Comparison of ENCODE assay signal across 8 cellular contexts in the genomic region with DNA sequence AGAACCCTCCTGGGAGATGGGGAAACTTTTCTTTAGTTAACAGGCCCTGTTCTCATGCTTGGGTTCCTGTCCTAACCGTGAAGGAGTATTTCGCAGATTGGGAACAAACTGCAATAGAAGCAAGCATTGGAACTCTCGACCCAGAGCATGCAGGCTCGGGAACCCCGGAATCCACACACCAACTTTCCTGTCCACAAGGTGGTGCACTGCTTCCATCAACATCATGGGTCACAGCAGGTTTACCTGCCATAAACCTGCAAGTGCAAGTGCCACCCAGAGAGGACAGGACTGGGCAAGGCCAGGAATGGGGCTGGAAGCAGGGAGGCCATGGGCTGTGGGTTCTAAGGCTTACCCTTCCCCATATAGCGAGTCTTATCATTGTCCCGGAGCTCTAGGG. TPM values are rescaled to one million over a fixed set of nuclear protein-coding genes. Genes with fewer than 3 reads are reported as not detected.
A peak's percentile ranks its signal among the peaks of the same experiment; 100 is the strongest.
DNase-seq lines count a peak whose midpoint lies in the region; ATAC-seq, FAIRE-seq and TF ChIP-seq lines count a peak whose summit lies in the region.

No MANE protein-coding gene starts in this region.

- peak in 1 of 2 experiments; percentile 19; a peak in 1 of 4 replicates for TF ChIP-seq POLR2A in HepG2 (IDR thresholded peaks at IDR 0.05; ENCODE audit: insufficient read depth in 1 of 2, low read depth in 2 of 2, low read length in 2 of 2)

- CTCF ChIA-PET in HepG2 (lab: Yijun Ruan, JAX; ENCODE audit: low intra/inter-chr PET ratio, low total read pairs) = no interaction called here

- in situ Hi-C loops in GM23248 (cut with MboI) (no loop called here), HepG2 (cut with HindIII; ENCODE audit: extremely low pct_ligation_motif_present, low pct_unique_long_range_greater_than_20kb) (no loop called here)

- TF ChIP-seq EP300 in HepG2 (IDR thresholded peaks at IDR 0.05; ENCODE audit: low read depth in 2 of 2, low read length in 2 of 2) (no peak), HepG2 (CRISPR knock-in tag; IDR thresholded peaks at IDR 0.05; ENCODE audit: borderline replicate concordance) (no peak)

- peaks cover 36% of the 10 kb centered on the region for H3K36me3 Mint-ChIP-seq in activated naive CD8-positive, alpha-beta T cell

- intact Hi-C loops in HepG2 (cut with micrococcal nuclease; ENCODE audit: unreplicated experiment) = no loop called here
- intact Hi-C loops in psoas muscle (cut with DNase I) = no loop called here
- intact Hi-C loops in right cardiac atrium (cut with DNase I) = no loop called here

- POLR2A ChIA-PET in HepG2 (lab: Yijun Ruan, JAX) = interaction anchor here (0.6 to 0.9 kb wide), 2 partner anchors 9 to 58 kb away, joined by 3 to 4 read pairs; no protein-coding TSS in a partner anchor

- H3K27me3 Mint-ChIP-seq in activated naive CD8-positive, alpha-beta T cell = no peaks in the 10 kb centered on the region

- no peaks in the 10 kb centered on the region for H3K9me2 ChIP-seq in GM23248 (ENCODE audit: insufficient read depth)

- H3F3A ChIP-seq in GM23248 (ENCODE audit: insufficient read depth) = peaks cover 96% of the 10 kb centered on the region

- FAIRE-seq in HepG2 (lab: Jason Lieb, UNC) = no peak

- TF ChIP-seq CTCF in AG10803 (conservative IDR thresholded peaks at IDR 0.05; ENCODE audit: low read length) (peak; percentile 19; the same call in 1 of the 2 replicates), HepG2 (CRISPR knock-in tag; IDR thresholded peaks at IDR 0.05) (peak; percentile 63), psoas muscle (IDR thresholded peaks at IDR 0.05) (no peak)

- peak overlapping the region; percentile 40 for H3K27ac ChIP-seq in GM23248
- peak overlapping the region; percentile 62 for H3K27ac ChIP-seq in HepG2 (ENCODE audit: extremely low read length, insufficient read depth, low read length)
- H3K27ac ChIP-seq in psoas muscle = no peak overlapping the region
- no peak overlapping the region for H3K27ac ChIP-seq in right cardiac atrium (ENCODE audit: low read length)

- no TSS peak for BruUV-seq in HepG2 (replicated peaks; lab: Mats Ljungman, UMichigan)

- H3K79me2 ChIP-seq in GM23248 (ENCODE audit: insufficient read depth) = peaks cover 96% of the 10 kb centered on the region
- H3K79me2 ChIP-seq in HepG2 (ENCODE audit: insufficient read depth, low read length) = peaks cover 84% of the 10 kb centered on the region

- WGBS in GM23248 (ENCODE audit: low coverage in 1 of 2, low lambda C conversion rate in 2 of 2, missing lambda C conversion rate in 2 of 2), 2 experiments = 82 to 88% methylated on average over 7 of the region's 7 CpGs
- 73% methylated on average over 5 of the region's 7 CpGs for WGBS in HepG2 (ENCODE audit: low lambda C conversion rate)
- WGBS in psoas muscle, 3 donors = 84 to 90% (median 86%) methylated on average over 7 of the region's 7 CpGs
- 79% methylated on average over 7 of the region's 7 CpGs for WGBS in right cardiac atrium

- H3K4me3 ChIP-seq in AG10803 (ENCODE audit: low read length) (no peak overlapping the region), GM23248 (no peak overlapping the region), HepG2 (replicated peaks in 1 of 3; ENCODE audit: insufficient read depth in 1 of 3, low read depth in 2 of 3, low read length in 3 of 3) (peak overlapping the region in 2 of 3 experiments; percentile 25 to 26; a peak in 4 of 6 replicates), psoas muscle (no peak overlapping the region), right cardiac atrium (ENCODE audit: low read length) (no peak overlapping the region)

- peak overlapping the region; percentile 96 for H3K4me3 Mint-ChIP-seq in activated naive CD8-positive, alpha-beta T cell

- H3K27ac Mint-ChIP-seq in activated naive CD8-positive, alpha-beta T cell = peak overlapping the region; percentile 87

- H3K4me1 Mint-ChIP-seq in activated naive CD8-positive, alpha-beta T cell (ENCODE audit: low read depth) = peaks cover 78% of the 10 kb centered on the region

- no peak for DNase-seq in AG10803 (ENCODE audit: low read depth)
- DNase-seq in GM23248 = no peak
- DNase-seq in HepG2 (ENCODE audit: low spot score) = no peak
- no peak for DNase-seq in psoas muscle
- no peak for DNase-seq in right cardiac atrium
- DNase-seq in MV-4-11 (lab: John Stamatoyannopoulos, UW) = no peak
- no peak for DNase-seq in putamen (ENCODE audit: low spot score)

- H3K9me3 ChIP-seq in GM23248 (ENCODE audit: low read depth) (no peaks in the 10 kb centered on the region), HepG2 (ENCODE audit: low read length) (no peaks in the 10 kb centered on the region), psoas muscle (no peaks in the 10 kb centered on the region), right cardiac atrium (ENCODE audit: control insufficient read depth, low read length) (no peaks in the 10 kb centered on the region)

- H3K4me2 ChIP-seq in GM23248 (ENCODE audit: unreplicated experiment) (peak overlapping the region; percentile 15), HepG2 (ENCODE audit: low read depth, low read length) (peak overlapping the region; percentile 74)

- H3K9ac ChIP-seq in GM23248 (peak overlapping the region; percentile 11), HepG2 (ENCODE audit: insufficient read depth, low read depth, low read length) (no peak overlapping the region)

- H3K27me3 ChIP-seq in GM23248 (replicated peaks; ENCODE audit: insufficient read depth) (no peaks in the 10 kb centered on the region), HepG2 (ENCODE audit: control insufficient read depth in 1 of 2, insufficient read depth in 2 of 2, low read length in 2 of 2) (no peaks in the 10 kb centered on the region; a peak in 1 of 5 replicates), psoas muscle (ENCODE audit: insufficient read depth in 3 of 3, low read length in 2 of 3) (no peaks in the 10 kb centered on the region), right cardiac atrium (ENCODE audit: control insufficient read depth, insufficient read depth) (no peaks in the 10 kb centered on the region)

- H3K36me3 ChIP-seq in GM23248 (ENCODE audit: low read depth) = peaks cover 94% of the 10 kb centered on the region
- peaks cover 46 to 85% of the 10 kb centered on the region in 2 experiments for H3K36me3 ChIP-seq in HepG2 (replicated peaks in 1 of 2; ENCODE audit: control insufficient read depth in 1 of 2, insufficient read depth in 2 of 2, low read length in 2 of 2)
- H3K36me3 ChIP-seq in psoas muscle (ENCODE audit: insufficient read depth in 1 of 2, low read depth in 1 of 2) = peaks cover 13 to 97% of the 10 kb centered on the region in 2 donors

- ATAC-seq in HepG2 = peak; percentile 30; the same call in 2 of the 3 replicates
- no peak for ATAC-seq in psoas muscle
- no peak for ATAC-seq in right cardiac atrium

- H4K20me1 ChIP-seq in GM23248 (ENCODE audit: insufficient read depth) (peaks cover 63% of the 10 kb centered on the region), HepG2 (ENCODE audit: insufficient read depth, low read length) (peaks cover 97% of the 10 kb centered on the region)

- H2AFZ ChIP-seq in GM23248 (no peak overlapping the region), HepG2 (ENCODE audit: low read length) (no peak overlapping the region)

- no peak for TF ChIP-seq RAD21 in HepG2 (CRISPR knock-in tag; IDR thresholded peaks at IDR 0.05)

- peaks cover 78% of the 10 kb centered on the region for H3K4me1 ChIP-seq in GM23248 (ENCODE audit: insufficient read depth)
- peaks cover 86% of the 10 kb centered on the region for H3K4me1 ChIP-seq in HepG2 (ENCODE audit: insufficient read depth, low read length)
- peaks cover 58% of the 10 kb centered on the region for H3K4me1 ChIP-seq in psoas muscle
- H3K4me1 ChIP-seq in right cardiac atrium (ENCODE audit: control insufficient read depth, insufficient read depth, low read length) = peaks cover 11% of the 10 kb centered on the region

- H3K9me3 Mint-ChIP-seq in activated naive CD8-positive, alpha-beta T cell (ENCODE audit: low read depth) = no peaks in the 10 kb centered on the region

RNA-seq across cellular contexts. Expression of a gene that starts 6.9 kb away (rescaled TPM):
- total RNA-seq in GM23248 (2014; rRNA removed; shearing (Covaris generic)) = 1,781 and 2,185 TPM in 2 replicates
- polyA plus RNA-seq in GM23248 (2016; fragmentation: Nextera tagmentation; extraction: Ambion mirVana) (2,304 and 2,417 TPM in 2 replicates), HepG2 (2011; rRNA removed) (2,835 and 3,103 TPM in 2 replicates), psoas muscle (100 to 1,000 TPM in 2 of 3 donors, 10 to 100 TPM in 1; 83.8 to 489 (median 190) TPM), right cardiac atrium (138 TPM)
- total RNA-seq in HepG2 (2016; rRNA removed; fragmentation: Illumina TruSeq; extraction: Trizol) (1,559 and 2,216 TPM in 2 replicates), psoas muscle (100 to 1,000 TPM; 110 to 364 (median 217) TPM), right cardiac atrium (100 to 1,000 TPM; 146 to 335 (median 212) TPM)
- total RNA-seq in HepG2 (2016; cell fraction: cytosol; rRNA removed; fragmentation: Illumina TruSeq; extraction: Trizol; ENCODE audit: low read depth) = 233 and 251 TPM in 2 replicates
- total RNA-seq in HepG2 (2016; cell fraction: insoluble cytoplasmic fraction; rRNA removed; fragmentation: Illumina TruSeq; extraction: Trizol) = 1,559 and 2,270 TPM in 2 replicates
- total RNA-seq in HepG2 (2016; cell fraction: membrane; rRNA removed; fragmentation: Illumina TruSeq; extraction: Trizol) = 352 and 366 TPM in 2 replicates
- total RNA-seq in HepG2 (2016; cell fraction: nucleus; rRNA removed; fragmentation: Illumina TruSeq; extraction: Trizol) = 647 and 688 TPM in 2 replicates
- polyA plus RNA-seq in HepG2 (2011; cell fraction: cytosol; rRNA removed) = 2,814 and 3,536 TPM in 2 replicates
- 1,312 and 1,364 TPM in 2 replicates for polyA plus RNA-seq in HepG2 (2011; cell fraction: nucleus; rRNA removed)
- 2,599 and 3,087 TPM in 2 replicates for polyA plus RNA-seq in HepG2 (2012)
- 244 and 257 TPM in 2 replicates for polyA plus RNA-seq in HepG2 (2016; cell fraction: cytosol; fragmentation: Illumina TruSeq; extraction: Trizol; ENCODE audit: low read depth)
- 2,184 and 2,214 TPM in 2 replicates for polyA plus RNA-seq in HepG2 (2016; cell fraction: insoluble cytoplasmic fraction; fragmentation: Illumina TruSeq; extraction: Trizol; ENCODE audit: low read depth)
- 258 and 284 TPM in 2 replicates for polyA plus RNA-seq in HepG2 (2016; cell fraction: membrane; fragmentation: Illumina TruSeq; extraction: Trizol; ENCODE audit: low read depth)
- 796 and 841 TPM in 2 replicates for polyA plus RNA-seq in HepG2 (2016; cell fraction: nucleus; fragmentation: Illumina TruSeq; extraction: Trizol; ENCODE audit: insufficient read depth, low read depth)
- 4,265 and 4,548 TPM in 2 replicates for polyA minus RNA-seq in HepG2 (2011; rRNA and poly(A)+ RNA removed; ENCODE audit: low replicate concordance)
- 2,231 and 2,479 TPM in 2 replicates for polyA minus RNA-seq in HepG2 (2011; cell fraction: cytosol; rRNA and poly(A)+ RNA removed)
- polyA minus RNA-seq in HepG2 (2011; cell fraction: nucleus; rRNA and poly(A)+ RNA removed) = 525 and 715 TPM in 2 replicates

RNA-seq across cellular contexts. Expression of a gene that starts 54.1 kb away (rescaled TPM):
- 9.5 and 26.0 TPM in 2 replicates for total RNA-seq in GM23248 (2014; rRNA removed; shearing (Covaris generic))
- 20.3 and 26.2 TPM in 2 replicates for polyA plus RNA-seq in GM23248 (2016; fragmentation: Nextera tagmentation; extraction: Ambion mirVana)
- total RNA-seq in HepG2 (2016; rRNA removed; fragmentation: Illumina TruSeq; extraction: Trizol) = 18.6 and 21.9 TPM in 2 replicates
- 254 and 312 TPM in 2 replicates for total RNA-seq in HepG2 (2016; cell fraction: cytosol; rRNA removed; fragmentation: Illumina TruSeq; extraction: Trizol; ENCODE audit: low read depth)
- total RNA-seq in HepG2 (2016; cell fraction: insoluble cytoplasmic fraction; rRNA removed; fragmentation: Illumina TruSeq; extraction: Trizol) = 13.9 and 17.5 TPM in 2 replicates
- total RNA-seq in HepG2 (2016; cell fraction: membrane; rRNA removed; fragmentation: Illumina TruSeq; extraction: Trizol) = 58.9 and 60.2 TPM in 2 replicates
- 39.1 and 43.0 TPM in 2 replicates for total RNA-seq in HepG2 (2016; cell fraction: nucleus; rRNA removed; fragmentation: Illumina TruSeq; extraction: Trizol)
- polyA plus RNA-seq in HepG2 (2011; rRNA removed) = 15.9 and 18.3 TPM in 2 replicates
- polyA plus RNA-seq in HepG2 (2011; cell fraction: cytosol; rRNA removed) = 7.2 and 7.4 TPM in 2 replicates
- 66.9 and 79.6 TPM in 2 replicates for polyA plus RNA-seq in HepG2 (2011; cell fraction: nucleus; rRNA removed)
- 42.4 and 45.9 TPM in 2 replicates for polyA plus RNA-seq in HepG2 (2012)
- 1.7 and 2.2 TPM in 2 replicates for polyA plus RNA-seq in HepG2 (2016; cell fraction: cytosol; fragmentation: Illumina TruSeq; extraction: Trizol; ENCODE audit: low read depth)
- polyA plus RNA-seq in HepG2 (2016; cell fraction: insoluble cytoplasmic fraction; fragmentation: Illumina TruSeq; extraction: Trizol; ENCODE audit: low read depth) = 11.9 and 19.5 TPM in 2 replicates
- polyA plus RNA-seq in HepG2 (2016; cell fraction: membrane; fragmentation: Illumina TruSeq; extraction: Trizol; ENCODE audit: low read depth) = 5.0 and 7.3 TPM in 2 replicates
- polyA plus RNA-seq in HepG2 (2016; cell fraction: nucleus; fragmentation: Illumina TruSeq; extraction: Trizol; ENCODE audit: insufficient read depth, low read depth) = 58.3 and 59.3 TPM in 2 replicates
- 39.2 and 98.5 TPM in 2 replicates for polyA minus RNA-seq in HepG2 (2011; rRNA and poly(A)+ RNA removed; ENCODE audit: low replicate concordance)
- 79.8 and 99.4 TPM in 2 replicates for polyA minus RNA-seq in HepG2 (2011; cell fraction: cytosol; rRNA and poly(A)+ RNA removed)
- polyA minus RNA-seq in HepG2 (2011; cell fraction: nucleus; rRNA and poly(A)+ RNA removed) = 178 and 188 TPM in 2 replicates
- total RNA-seq in psoas muscle = 100 to 1,000 TPM in 2 of 4 donors, 10 to 100 TPM in 2; 56.7 to 308 (median 165) TPM
- 100 to 1,000 TPM in 1 of 3 donors, 10 to 100 TPM in 2; 38.8 to 130 (median 49.8) TPM for polyA plus RNA-seq in psoas muscle
- 100 to 1,000 TPM; 155 to 175 (median 162) TPM for total RNA-seq in right cardiac atrium
- 72.4 TPM for polyA plus RNA-seq in right cardiac atrium

Comparison
In these comparisons a context has a peak if more than half of its experiments do, and no peak if none do; other contexts are left out.
1. H3K4me3 ChIP-seq: peak in HepG2 (2 of 3); none in AG10803 (single experiment), GM23248 (single experiment), psoas muscle (single experiment) and right cardiac atrium (single experiment).
2. H3K27ac ChIP-seq: peak in GM23248 (single experiment) and HepG2 (single experiment); none in psoas muscle (single experiment) and right cardiac atrium (single experiment).